9 cellular contexts compared by ENCODE assay signal in genomic region chr19:51777570-51778460, GRCh38. TPM values are rescaled to one million over a fixed set of nuclear protein-coding genes. Genes with fewer than 3 reads are reported as not detected.
DNase-seq lines count a peak whose midpoint lies in the region; ATAC-seq, FAIRE-seq and TF ChIP-seq lines count a peak whose summit lies in the region.
"Had no signal": no experiment of that assay in that cellular context is flagged by ENCODE, and none has a peak within 500 bp of the region (broad histone marks: within the 10 kb centered on the region; RNA-seq: fewer than 3 reads in every experiment).

No MANE protein-coding gene starts in this region.

- peak overlapping the region; percentile 40; the same call in 1 of the 2 replicates for H3K4me2 ChIP-seq in MM.1S (ENCODE audit: low read depth, low read length)

- no peak for TF ChIP-seq POLR2A in prostate gland (IDR thresholded peaks at IDR 0.05)

- H3K4me1 Mint-ChIP-seq in stimulated activated memory B cell treated with anti-CD40 and anti-IgM and Interleukin-4, amounts not matched to agents 10 μg/mL and 1 μg/mL and 100 μg/mL, for 72 hours, result peaks cover 5% of the 10 kb centered on the region

- TF ChIP-seq CTCF in MM.1S (IDR thresholded peaks at IDR 0.05; ENCODE audit: low read length) (peak; percentile 51), prostate gland (IDR thresholded peaks at IDR 0.05) (peak; percentile 33 to 75 (median 63))

- H3K27ac Mint-ChIP-seq in stimulated activated memory B cell treated with anti-CD40 and anti-IgM and Interleukin-4, amounts not matched to agents 10 μg/mL and 1 μg/mL and 100 μg/mL, for 72 hours, result no peak overlapping the region
- H3K27ac Mint-ChIP-seq: activated naive CD8-positive, alpha-beta T cell had no signal

- DNase-seq in MM.1S (peak; percentile 46), SK-MEL-5 (ENCODE audit: low read depth, low spot score) (peak; percentile 75), amniotic stem cell (lab: John Stamatoyannopoulos, UW) (peak; percentile 44), left ventricle myocardium superior (peak; percentile 78), prostate gland (ENCODE audit: low spot score) (peak; percentile 62)

- H3K9ac ChIP-seq in MM.1S (ENCODE audit: low read length), result no peak overlapping the region

- in situ Hi-C loops in SK-MEL-5 (cut with HindIII; ENCODE audit: low pct_unique_long_range_greater_than_20kb, low sequenced_read_pairs), result no loop called here

- no peak overlapping the region for H2AFZ ChIP-seq in MM.1S (ENCODE audit: low read length)

- H3K4me3 ChIP-seq in MM.1S (ENCODE audit: low read length) (no peak overlapping the region), prostate gland (no peak overlapping the region)

- H3K27me3 ChIP-seq in MM.1S (replicated peaks; ENCODE audit: insufficient read depth, low read length) (no peaks in the 10 kb centered on the region), prostate gland (replicated peaks; ENCODE audit: insufficient read depth) (no peaks in the 10 kb centered on the region)

- no peaks in the 10 kb centered on the region; the same call in 1 of the 2 replicates for H3K9me3 ChIP-seq in MM.1S (replicated peaks; ENCODE audit: insufficient read depth, low read length)
- no peaks in the 10 kb centered on the region for H3K9me3 ChIP-seq in prostate gland

- no peak overlapping the region for H3K4me3 Mint-ChIP-seq in stimulated activated memory B cell treated with anti-CD40 and anti-IgM and Interleukin-4, amounts not matched to agents 10 μg/mL and 1 μg/mL and 100 μg/mL, for 72 hours
- H3K4me3 Mint-ChIP-seq: activated naive CD8-positive, alpha-beta T cell had no signal

- ATAC-seq in left ventricle myocardium superior, result peak; percentile 96
- no peak for ATAC-seq in stimulated activated memory B cell treated with anti-CD40 and anti-IgM and Interleukin-4, amounts not matched to agents 10 μg/mL and 1 μg/mL and 100 μg/mL, for 72 hours
- no peak for ATAC-seq in GM21529 (IDR thresholded peaks at IDR 0.05; ENCODE audit: unreplicated experiment)

- H3F3A ChIP-seq in MM.1S (ENCODE audit: insufficient read depth, low read length), result no peaks in the 10 kb centered on the region

- H3K36me3 ChIP-seq in MM.1S (replicated peaks; ENCODE audit: insufficient read depth, low read length) (no peaks in the 10 kb centered on the region), prostate gland (no peaks in the 10 kb centered on the region)

- H3K9me2 ChIP-seq in MM.1S (replicated peaks; ENCODE audit: insufficient read depth, low read length), result no peaks in the 10 kb centered on the region

- H3K27ac ChIP-seq in MM.1S (ENCODE audit: low read length) (no peak overlapping the region), prostate gland (no peak overlapping the region)

- no peaks in the 10 kb centered on the region for H3K36me3 Mint-ChIP-seq in stimulated activated memory B cell treated with anti-CD40 and anti-IgM and Interleukin-4, amounts not matched to agents 10 μg/mL and 1 μg/mL and 100 μg/mL, for 72 hours
- H3K36me3 Mint-ChIP-seq: activated naive CD8-positive, alpha-beta T cell had no signal

- H3K9me3 Mint-ChIP-seq in stimulated activated memory B cell treated with anti-CD40 and anti-IgM and Interleukin-4, amounts not matched to agents 10 μg/mL and 1 μg/mL and 100 μg/mL, for 72 hours, result peaks cover 13% of the 10 kb centered on the region

- intact Hi-C loops in left ventricle myocardium superior (cut with micrococcal nuclease) (no loop called here), prostate gland (cut with DNase I) (loop anchor here (10.0 kb wide), 2 partner anchors 113 to 303 kb away; partner anchors contain the start of gene CEACAM18)

- no peaks in the 10 kb centered on the region for H3K79me2 ChIP-seq in MM.1S (ENCODE audit: low read length)

- peak; percentile 79 for FAIRE-seq in G401.6 (lab: Jason Lieb, UNC)

- H4K20me1 ChIP-seq in MM.1S (ENCODE audit: insufficient read depth, low read length), result no peaks in the 10 kb centered on the region

- peaks cover 62% of the 10 kb centered on the region for H3K27me3 Mint-ChIP-seq in stimulated activated memory B cell treated with anti-CD40 and anti-IgM and Interleukin-4, amounts not matched to agents 10 μg/mL and 1 μg/mL and 100 μg/mL, for 72 hours

- 27% methylated on average over 23 of the region's 23 CpGs for WGBS in prostate gland

- H3K4me1 ChIP-seq in MM.1S (ENCODE audit: low read length) (no peaks in the 10 kb centered on the region), prostate gland (replicated peaks) (no peaks in the 10 kb centered on the region)

RNA-seq across cellular contexts. Expression of gene FPR2, which starts 16.8 kb away (rescaled TPM):
- total RNA-seq in SK-MEL-5 (2014; rRNA removed; shearing (Covaris generic)), result not detected in 2 replicates
- polyA plus RNA-seq in SK-MEL-5 (2015; cell fraction: cytosol; rRNA removed), result not detected in 2 replicates
- polyA plus RNA-seq in SK-MEL-5 (2015; cell fraction: nucleus; rRNA removed), result not detected in 2 replicates
- total RNA-seq in left ventricle myocardium superior (1.0 TPM), prostate gland (under 1 TPM in 1 of 2 donors, not detected in 1; 0.97 TPM)

RNA-seq across cellular contexts. Expression of gene FPR3, which starts 17.1 kb away (rescaled TPM):
- not detected in 2 replicates for total RNA-seq in SK-MEL-5 (2014; rRNA removed; shearing (Covaris generic))
- not detected in 2 replicates for polyA plus RNA-seq in SK-MEL-5 (2015; cell fraction: cytosol; rRNA removed)
- not detected in 2 replicates for polyA plus RNA-seq in SK-MEL-5 (2015; cell fraction: nucleus; rRNA removed)
- total RNA-seq in left ventricle myocardium superior, result 5.0 TPM
- 1 to 10 TPM; 1.0 to 4.8 TPM for total RNA-seq in prostate gland

RNA-seq across cellular contexts. Expression of gene FPR1, which starts 26.1 kb away (rescaled TPM):
- not detected in 2 replicates for total RNA-seq in SK-MEL-5 (2014; rRNA removed; shearing (Covaris generic))
- not detected in 2 replicates for polyA plus RNA-seq in SK-MEL-5 (2015; cell fraction: cytosol; rRNA removed)
- 0.21 TPM in 1 of 2 replicates, not detected in the other for polyA plus RNA-seq in SK-MEL-5 (2015; cell fraction: nucleus; rRNA removed)
- 4.3 TPM for total RNA-seq in left ventricle myocardium superior
- total RNA-seq in prostate gland, result 1 to 10 TPM in 1 of 2 donors, under 1 TPM in 1; 0.77 to 5.6 TPM

RNA-seq across cellular contexts. Expression of gene HAS1, which starts 54.0 kb away (rescaled TPM):
- total RNA-seq in SK-MEL-5 (2014; rRNA removed; shearing (Covaris generic)), result not detected in 2 replicates
- not detected in 2 replicates for polyA plus RNA-seq in SK-MEL-5 (2015; cell fraction: cytosol; rRNA removed)
- not detected in 2 replicates for polyA plus RNA-seq in SK-MEL-5 (2015; cell fraction: nucleus; rRNA removed)
- total RNA-seq in left ventricle myocardium superior (3.2 TPM), prostate gland (1 to 10 TPM in 1 of 2 donors, not detected in 1; 1.9 TPM)
